Comparison of ENCODE assay signal across 17 cellular contexts in the genomic region with DNA sequence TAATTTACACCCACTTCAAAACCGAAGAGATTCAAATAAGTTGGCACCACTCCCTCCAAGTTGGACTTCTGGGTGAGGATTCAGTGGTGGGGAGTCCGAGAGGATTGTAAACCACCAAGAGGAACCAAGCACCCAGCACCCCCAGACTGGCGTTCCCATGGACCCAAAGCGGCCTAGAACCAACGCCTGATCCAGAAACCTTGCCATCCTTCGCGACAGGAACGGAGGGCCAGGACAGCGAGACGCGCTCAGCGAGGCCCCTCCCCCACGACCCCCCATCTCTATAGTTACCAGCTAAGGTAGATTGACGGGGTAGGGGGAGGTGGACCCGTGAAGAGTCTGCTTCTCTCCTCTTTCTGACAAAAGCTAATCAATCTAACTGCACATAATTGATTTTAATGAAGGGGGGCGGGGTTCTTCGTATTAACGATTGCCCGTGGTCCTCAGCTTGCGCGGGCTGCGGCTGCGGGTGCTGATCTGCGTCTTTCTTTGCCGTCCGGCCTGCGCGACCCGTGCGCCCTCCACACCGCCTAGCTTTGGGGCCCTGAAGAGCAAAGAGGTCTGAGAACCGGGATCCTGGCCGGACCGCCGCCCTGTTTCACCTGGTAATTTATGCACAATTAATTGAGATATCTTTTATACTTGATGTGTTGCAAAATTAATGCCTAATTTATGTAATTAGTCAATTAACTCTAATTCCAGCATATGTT. TPM values are rescaled to one million over a fixed set of nuclear protein-coding genes. Genes with fewer than 3 reads are reported as not detected.
DNase-seq lines count a peak whose midpoint lies in the region; TF ChIP-seq lines count a peak whose summit lies in the region.
"Had no signal": no experiment of that assay in that cellular context is flagged by ENCODE, and none has a peak within 500 bp of the region (broad histone marks: within the 10 kb centered on the region; RNA-seq: fewer than 3 reads in every experiment).

No MANE protein-coding gene starts in this region.

- H3K27ac Mint-ChIP-seq in activated CD4-positive, alpha-beta memory T cell treated with anti-CD3 and anti-CD28 coated beads, Interleukin-2, amount 10 ng/mL, durations not matched to agents 7 days and 5 days: no peak overlapping the region
- H3K27ac Mint-ChIP-seq: HFFc6 had no signal

- peak; percentile 62 for DNase-seq in H7
- DNase-seq in retina: peak; percentile 41
- no peak for DNase-seq in GM10266 (ENCODE audit: extremely low spot score)
- DNase-seq in T1000 (lab: John Stamatoyannopoulos, UW): no peak
- no peak for DNase-seq in activated CD4-positive, alpha-beta memory T cell treated with anti-CD3 and anti-CD28 coated beads, Interleukin-2, amount 10 ng/mL, durations not matched to agents 7 days and 5 days
- DNase-seq: C1 segment of cervical spinal cord; CD8-positive, alpha-beta memory T cell; DMS79; GOT3; HFFc6; NCI-H1930; NCI-H226; RPMI8226; SHP77 treated with DMSO at 0.1 percent for 48 hours had no signal

- TF ChIP-seq CTCF in GM10266 (IDR thresholded peaks at IDR 0.05; ENCODE audit: control insufficient read depth, insufficient read depth, low read depth, missing control alignments): no peak

- H3K4me3 ChIP-seq in H7 (ENCODE audit: insufficient read depth, low read depth, low read length) (peak overlapping the region; percentile 14; the same call in 1 of the 2 replicates), HUES64 (ENCODE audit: low read length) (peak overlapping the region; percentile 62; the same call in 1 of the 2 replicates), iPS-18a (ENCODE audit: low read length) (peak overlapping the region; percentile 88)

- CTCF ChIA-PET in activated CD4-positive, alpha-beta memory T cell treated with anti-CD3 and anti-CD28 coated beads, Interleukin-2, amount 10 ng/mL, durations not matched to agents 7 days and 5 days (lab: Charles Lee): interaction anchor here (0.8 to 3.1 kb wide), 3 partner anchors 11 to 76 kb away, joined by 3 to 18 read pairs (median 5); partner anchors contain the start of gene FOXB1

- H3K27me3 ChIP-seq in H7 (ENCODE audit: control insufficient read depth, insufficient read depth, low read length): peaks cover 8% of the 10 kb centered on the region
- peaks cover 39% of the 10 kb centered on the region for H3K27me3 ChIP-seq in HUES64 (ENCODE audit: insufficient read depth, low read length)
- H3K27me3 ChIP-seq in iPS-18a (ENCODE audit: control insufficient read depth, insufficient read depth, low read length): peaks cover 45% of the 10 kb centered on the region

- no peak overlapping the region for H3K27ac ChIP-seq in HUES64 (ENCODE audit: low read depth, low read length)
- H3K27ac ChIP-seq in iPS-18a (ENCODE audit: low read length): no peak overlapping the region
- H3K27ac ChIP-seq: KMS-11 had no signal

- peaks cover 86% of the 10 kb centered on the region for H3K27me3 Mint-ChIP-seq in activated CD4-positive, alpha-beta memory T cell treated with anti-CD3 and anti-CD28 coated beads, Interleukin-2, amount 10 ng/mL, durations not matched to agents 7 days and 5 days

- peaks cover 42% of the 10 kb centered on the region for H3K4me1 Mint-ChIP-seq in activated CD4-positive, alpha-beta memory T cell treated with anti-CD3 and anti-CD28 coated beads, Interleukin-2, amount 10 ng/mL, durations not matched to agents 7 days and 5 days

- no peaks in the 10 kb centered on the region for H3K36me3 ChIP-seq in H7 (replicated peaks; ENCODE audit: control insufficient read depth, insufficient read depth, low read length)
- no peaks in the 10 kb centered on the region for H3K36me3 ChIP-seq in HUES64 (ENCODE audit: insufficient read depth, low read length)
- H3K36me3 ChIP-seq in iPS-18a (ENCODE audit: control insufficient read depth, low read depth, low read length): no peaks in the 10 kb centered on the region

- H3K9me3 Mint-ChIP-seq in activated CD4-positive, alpha-beta memory T cell treated with anti-CD3 and anti-CD28 coated beads, Interleukin-2, amount 10 ng/mL, durations not matched to agents 7 days and 5 days: no peaks in the 10 kb centered on the region
- H3K9me3 Mint-ChIP-seq: HFFc6 had no signal

- no peak overlapping the region for H3K4me3 Mint-ChIP-seq in activated CD4-positive, alpha-beta memory T cell treated with anti-CD3 and anti-CD28 coated beads, Interleukin-2, amount 10 ng/mL, durations not matched to agents 7 days and 5 days
- H3K4me3 Mint-ChIP-seq: CD8-positive, alpha-beta memory T cell; HFFc6 had no signal

- H3K9ac ChIP-seq in HUES64 (ENCODE audit: low read depth, low read length): no peak overlapping the region
- no peak overlapping the region for H3K9ac ChIP-seq in iPS-18a (ENCODE audit: low read length)
- H3K9ac ChIP-seq: KMS-11 had no signal

- WGBS in HUES64: 93% methylated on average over 31 of the region's 35 CpGs

- H3K4me1 ChIP-seq in HUES64 (ENCODE audit: insufficient read depth, low read length) (peaks cover 34% of the 10 kb centered on the region), iPS-18a (ENCODE audit: control insufficient read depth, low read depth, low read length) (peaks cover 33% of the 10 kb centered on the region)

- no peaks in the 10 kb centered on the region for H3K9me3 ChIP-seq in HUES64 (ENCODE audit: insufficient read depth, low read depth, low read length)
- H3K9me3 ChIP-seq in iPS-18a (ENCODE audit: control insufficient read depth, low read depth, low read length): no peaks in the 10 kb centered on the region

- H3K36me3 Mint-ChIP-seq in activated CD4-positive, alpha-beta memory T cell treated with anti-CD3 and anti-CD28 coated beads, Interleukin-2, amount 10 ng/mL, durations not matched to agents 7 days and 5 days (ENCODE audit: low read depth): peaks cover 4% of the 10 kb centered on the region
- H3K36me3 Mint-ChIP-seq: CD8-positive, alpha-beta memory T cell had no signal

- POLR2A ChIA-PET in activated CD4-positive, alpha-beta memory T cell treated with anti-CD3 and anti-CD28 coated beads, Interleukin-2, amount 10 ng/mL, durations not matched to agents 7 days and 5 days (lab: Charles Lee): interaction anchor here (3.6 kb wide), 1 partner anchor 11 kb away, joined by 19 read pairs; the partner anchor contains the start of gene FOXB1

RNA-seq across cellular contexts. Expression of gene FOXB1, which starts 10.9 kb away (rescaled TPM):
- 25.0 and 32.7 TPM in 2 replicates for total RNA-seq in H7 (2014; rRNA removed; shearing (Covaris generic))
- 16.4 TPM for polyA plus RNA-seq in HUES64 (2013, experiment 1 of 2)
- 23.1 TPM for polyA plus RNA-seq in HUES64 (2013, experiment 2 of 2)
- total RNA-seq in activated CD4-positive, alpha-beta memory T cell treated with anti-CD3 and anti-CD28 coated beads, Interleukin-2, amount 10 ng/mL, durations not matched to agents 7 days and 5 days: 1 to 10 TPM; 3.7 to 5.2 TPM
- total RNA-seq: HFFc6 had no signal

Comparison
In these comparisons a context has a peak if more than half of its experiments do, and no peak if none do; other contexts are left out.
1. DNase-seq: peak in H7 (single experiment) and retina (single experiment); none in GM10266 (single experiment), T1000 (single experiment) and activated CD4-positive, alpha-beta memory T cell treated with anti-CD3 and anti-CD28 coated beads, Interleukin-2, amount 10 ng/mL, durations not matched to agents 7 days and 5 days (single experiment).
2. H3K4me3 ChIP-seq: peak in every context shown above with its lines; median percentile 88 in iPS-18a; 62 in HUES64; 14 in H7.